Comparison of ENCODE assay signal across 8 cellular contexts in the genomic region with DNA sequence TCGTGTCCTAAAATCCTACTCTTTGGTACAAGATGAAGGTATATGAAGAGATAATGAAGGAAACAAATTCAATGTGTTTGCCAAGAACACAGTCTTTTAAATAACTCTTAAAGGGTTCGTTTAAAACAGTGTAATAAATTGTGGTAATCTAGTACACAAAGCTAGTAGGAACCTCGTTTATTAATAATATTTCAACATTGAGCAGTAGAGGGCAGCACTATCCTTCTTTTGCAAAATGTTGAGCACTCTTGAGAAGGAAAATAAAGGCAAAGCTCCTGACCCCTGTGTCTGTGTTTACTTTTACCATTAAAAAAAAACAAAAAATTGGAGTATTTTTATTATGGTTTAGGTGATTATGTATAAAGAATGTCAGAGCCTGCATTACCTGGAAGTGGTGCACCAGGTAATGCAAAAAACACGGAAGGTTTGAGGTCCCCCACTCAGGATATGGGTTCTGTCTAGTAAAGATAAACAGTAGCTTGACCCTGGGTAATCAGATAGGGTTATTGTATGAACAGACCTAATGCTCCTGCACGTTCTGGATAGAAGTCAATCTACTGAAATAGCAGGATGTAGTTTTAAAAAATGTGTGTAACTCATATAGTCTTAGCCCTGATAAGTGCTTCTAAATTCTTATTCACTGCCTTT. TPM values are rescaled to one million over a fixed set of nuclear protein-coding genes. Genes with fewer than 3 reads are reported as not detected.
DNase-seq lines count a peak whose midpoint lies in the region; ATAC-seq and TF ChIP-seq lines count a peak whose summit lies in the region.

No MANE protein-coding gene starts in this region.

- no peak overlapping the region for H3K4me3 Mint-ChIP-seq in activated CD8-positive, alpha-beta memory T cell treated with anti-CD3 and anti-CD28 coated beads, Interleukin-2, amount 10 ng/mL, durations not matched to agents 7 days and 5 days

- H3K79me2 ChIP-seq in hepatocyte = peaks cover 19% of the 10 kb centered on the region

- peak; percentile 59 to 64 for DNase-seq in AML-193 (lab: John Stamatoyannopoulos, UW)
- DNase-seq in NCI-H1694 (lab: John Stamatoyannopoulos, UW) = peak; percentile 66
- no peak for DNase-seq in WERI-Rb-1
- peak; percentile 76 for DNase-seq in hepatocyte (ENCODE audit: low spot score)
- DNase-seq in substantia nigra (lab: John Stamatoyannopoulos, UW) = peak in 1 of 49 donors; percentile 8
- DNase-seq in activated CD8-positive, alpha-beta memory T cell treated with anti-CD3 and anti-CD28 coated beads, Interleukin-2, amount 10 ng/mL, durations not matched to agents 7 days and 5 days = no peak
- DNase-seq in GDM1 (lab: John Stamatoyannopoulos, UW) = no peak

- H3K27me3 ChIP-seq in WERI-Rb-1 (ENCODE audit: insufficient read depth, low read depth, severe bottlenecking) (no peaks in the 10 kb centered on the region), hepatocyte (no peaks in the 10 kb centered on the region)

- TF ChIP-seq CTCF in WERI-Rb-1 (IDR thresholded peaks at IDR 0.05; ENCODE audit: low read depth, low read length) (peak; percentile 34; the same call in 1 of the 2 replicates), hepatocyte (IDR thresholded peaks at IDR 0.05; ENCODE audit: poor library complexity) (peak; percentile 69)

- 31% methylated on average over 5 of the region's 5 CpGs for WGBS in hepatocyte (ENCODE audit: low lambda C conversion rate, missing lambda C conversion rate)

- no peak overlapping the region for H3K4me2 ChIP-seq in hepatocyte

- no peaks in the 10 kb centered on the region for H3K9me3 Mint-ChIP-seq in activated CD8-positive, alpha-beta memory T cell treated with anti-CD3 and anti-CD28 coated beads, Interleukin-2, amount 10 ng/mL, durations not matched to agents 7 days and 5 days (ENCODE audit: low read depth)

- H3K27ac Mint-ChIP-seq in activated CD8-positive, alpha-beta memory T cell treated with anti-CD3 and anti-CD28 coated beads, Interleukin-2, amount 10 ng/mL, durations not matched to agents 7 days and 5 days = no peak overlapping the region

- no peak overlapping the region for H2AFZ ChIP-seq in hepatocyte

- peaks cover 3% of the 10 kb centered on the region for H3K36me3 Mint-ChIP-seq in activated CD8-positive, alpha-beta memory T cell treated with anti-CD3 and anti-CD28 coated beads, Interleukin-2, amount 10 ng/mL, durations not matched to agents 7 days and 5 days

- no peaks in the 10 kb centered on the region; the same call in 1 of the 2 replicates for H3K36me3 ChIP-seq in WERI-Rb-1
- no peaks in the 10 kb centered on the region for H3K36me3 ChIP-seq in hepatocyte (replicated peaks; ENCODE audit: insufficient read depth, low read depth)

- H3K27ac ChIP-seq in WERI-Rb-1 (no peak overlapping the region), hepatocyte (no peak overlapping the region), substantia nigra (ENCODE audit: low read depth, low read length, poor library complexity, severe bottlenecking) (peak overlapping the region; percentile 24)

- no peaks in the 10 kb centered on the region for H3K4me1 ChIP-seq in hepatocyte (ENCODE audit: insufficient read depth)

- H3K4me3 ChIP-seq in WERI-Rb-1 (ENCODE audit: low read depth, low read length) (no peak overlapping the region), hepatocyte (no peak overlapping the region)

- ATAC-seq in GM19035 (IDR thresholded peaks at IDR 0.05; ENCODE audit: unreplicated experiment) = peak; percentile 52
- ATAC-seq in activated CD8-positive, alpha-beta memory T cell treated with anti-CD3 and anti-CD28 coated beads, Interleukin-2, amount 10 ng/mL, durations not matched to agents 7 days and 5 days = no peak

- no peaks in the 10 kb centered on the region for H3K9me2 ChIP-seq in hepatocyte (replicated peaks; ENCODE audit: insufficient read depth)

- H3K27me3 Mint-ChIP-seq in activated CD8-positive, alpha-beta memory T cell treated with anti-CD3 and anti-CD28 coated beads, Interleukin-2, amount 10 ng/mL, durations not matched to agents 7 days and 5 days = no peaks in the 10 kb centered on the region

- CTCF ChIA-PET in activated CD8-positive, alpha-beta memory T cell treated with anti-CD3 and anti-CD28 coated beads, Interleukin-2, amount 10 ng/mL, durations not matched to agents 7 days and 5 days (lab: Charles Lee) = interaction anchor here (0.7 to 7.3 kb wide), 21 partner anchors 9 to 285 kb away, joined by 3 to 71 read pairs (median 4); no protein-coding TSS in a partner anchor

- H3K9me3 ChIP-seq in WERI-Rb-1 (ENCODE audit: severe bottlenecking) = no peaks in the 10 kb centered on the region
- H3K9me3 ChIP-seq in hepatocyte (ENCODE audit: low read depth) = no peaks in the 10 kb centered on the region

- no peaks in the 10 kb centered on the region for H4K20me1 ChIP-seq in hepatocyte (ENCODE audit: insufficient read depth, poor library complexity, severe bottlenecking)

- peaks cover 13% of the 10 kb centered on the region for H3K4me1 Mint-ChIP-seq in activated CD8-positive, alpha-beta memory T cell treated with anti-CD3 and anti-CD28 coated beads, Interleukin-2, amount 10 ng/mL, durations not matched to agents 7 days and 5 days

RNA-seq across cellular contexts. Expression of gene GOT1, which starts 5.7 kb away (rescaled TPM):
- 51.1 and 59.0 TPM in 2 replicates for total RNA-seq in hepatocyte
- 53.1 and 60.8 TPM in 2 replicates for polyA plus RNA-seq in hepatocyte
- 10 to 100 TPM; 33.2 to 36.5 TPM for total RNA-seq in activated CD8-positive, alpha-beta memory T cell treated with anti-CD3 and anti-CD28 coated beads, Interleukin-2, amount 10 ng/mL, durations not matched to agents 7 days and 5 days

Comparison
In these comparisons a context has a peak if more than half of its experiments do, and no peak if none do; other contexts are left out.
1. DNase-seq: peak in AML-193 (2 of 2), NCI-H1694 (single experiment) and hepatocyte (single experiment); none in WERI-Rb-1 (single experiment), activated CD8-positive, alpha-beta memory T cell treated with anti-CD3 and anti-CD28 coated beads, Interleukin-2, amount 10 ng/mL, durations not matched to agents 7 days and 5 days (single experiment) and GDM1 (single experiment).